ENCODE assay signal across 21 cellular contexts in the genomic region with DNA sequence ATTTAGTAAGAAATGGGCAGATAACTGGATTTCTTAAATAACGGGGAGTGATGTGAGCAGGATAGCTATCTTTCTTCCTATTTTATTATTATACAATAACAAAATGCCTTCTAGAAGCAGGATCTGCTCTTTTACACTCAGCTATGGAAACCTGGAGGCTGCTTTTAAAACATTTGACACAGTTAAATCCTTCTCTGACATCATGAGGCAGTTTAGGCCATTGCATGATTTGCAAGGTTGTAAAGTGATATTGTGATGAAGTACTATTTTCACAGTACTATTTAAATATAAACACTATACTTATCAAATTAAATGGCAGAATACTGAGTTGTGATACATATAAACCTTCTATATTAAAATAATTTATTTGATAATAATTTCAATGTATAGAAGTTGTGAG.
"Had no signal": no experiment of that assay in that cellular context is flagged by ENCODE, and none has a peak within 500 bp of the region (broad histone marks: within the 10 kb centered on the region; RNA-seq: fewer than 3 reads in every experiment).

No MANE protein-coding gene starts in this region.

- H3K4me3 ChIP-seq: MG63, PC-9, Peyer's patch, SJCRH30 had no signal

- DNase-seq: KBM-7, MG63, NCI-H1092, NCI-H1105 treated with DMSO at 0.1 percent for 48 hours, NCI-H1417 treated with DMSO at 0.1 percent for 48 hours, NCI-H146, NCI-H1694 treated with DMSO at 0.1 percent for 48 hours, NCI-H2029, NCI-H2081 treated with DMSO at 0.1 percent for 48 hours, NCI-H2171, NCI-H226, NCI-H446, NCI-H510A, NCI-H524 treated with DMSO at 0.1 percent for 48 hours, NCI-H69, NCI-H774, PC-9, Peyer's patch, SHP77 treated with DMSO at 0.1 percent for 48 hours, SJCRH30 had no signal

- H3K27me3 ChIP-seq: MG63, Peyer's patch, SJCRH30 had no signal

- H3K4me1 ChIP-seq: SJCRH30 had no signal

- H3K9me3 ChIP-seq: MG63, Peyer's patch, SJCRH30 had no signal

- H3K36me3 ChIP-seq: MG63, Peyer's patch, SJCRH30 had no signal

- ATAC-seq: Right ventricle myocardium inferior had no signal

- H3K27ac ChIP-seq: PC-9, Peyer's patch, SJCRH30 had no signal
